Comparison of ENCODE assay signal across 16 cellular contexts in the genomic region with DNA sequence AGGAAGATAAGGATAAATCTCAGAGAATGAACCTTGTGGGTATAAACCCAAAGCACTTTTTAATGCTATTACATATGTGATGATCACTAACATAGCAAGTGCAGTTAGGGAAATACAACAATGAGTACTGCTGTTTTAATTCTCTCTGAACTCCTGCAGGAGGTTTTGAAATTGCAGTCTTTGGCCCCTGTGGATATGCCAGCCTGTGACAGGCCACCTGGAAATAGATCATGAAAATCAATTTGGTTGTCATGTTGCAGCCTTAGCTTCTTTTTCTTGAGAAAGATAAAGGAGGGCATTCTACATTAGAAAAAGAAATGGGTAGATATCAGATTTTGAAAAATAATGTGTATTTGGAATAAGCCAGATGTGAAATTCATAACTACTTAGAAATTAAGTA.
DNase-seq lines count a peak whose midpoint lies in the region; ATAC-seq and TF ChIP-seq lines count a peak whose summit lies in the region.
"Had no signal": no experiment of that assay in that cellular context is flagged by ENCODE, and none has a peak within 500 bp of the region (broad histone marks: within the 10 kb centered on the region; RNA-seq: fewer than 3 reads in every experiment).

No MANE protein-coding gene starts in this region.

- peak; percentile 8 for DNase-seq in G401 (ENCODE audit: low spot score)
- peak; percentile 4 for DNase-seq in cerebellar cortex (ENCODE audit: low spot score)
- DNase-seq in left lobe of liver (ENCODE audit: low spot score): no peak
- no peak for DNase-seq in T-helper 2 cell
- no peak for DNase-seq in NCI-H2196 treated with DMSO at 0.1 percent for 48 hours (lab: John Stamatoyannopoulos, UW; ENCODE audit: unreplicated experiment)
- DNase-seq in omental fat pad (ENCODE audit: low spot score): no peak
- DNase-seq: Caco-2; CD4-positive, CD25-positive, alpha-beta regulatory T cell; CD8-positive, alpha-beta T cell; DMS153; DND-41; GDM1; GM23248; H9 had no signal

- TF ChIP-seq CTCF in omental fat pad (IDR thresholded peaks at IDR 0.05): no peak

- ATAC-seq in left lobe of liver (peak; percentile 57), omental fat pad (ENCODE audit: low FRiP score) (no peak)
- ATAC-seq: CD8-positive, alpha-beta T cell; GM12878; HCT116 had no signal

- in situ Hi-C loops in G401 (cut with HindIII; ENCODE audit: low sequenced_read_pairs): no loop called here

Comparison
In these comparisons a context has a peak if more than half of its experiments do, and no peak if none do; other contexts are left out.
1. DNase-seq: peak in G401 (single experiment) and cerebellar cortex (single experiment); none in left lobe of liver (single experiment), T-helper 2 cell (0 of 5), NCI-H2196 treated with DMSO at 0.1 percent for 48 hours (single experiment) and omental fat pad (single experiment).